In genomic region chr9:7828344-7828743, GRCh38 we compare ENCODE assay signal across 14 cellular contexts.
"Had no signal": no experiment of that assay in that cellular context is flagged by ENCODE, and none has a peak within 500 bp of the region (broad histone marks: within the 10 kb centered on the region; RNA-seq: fewer than 3 reads in every experiment).

No MANE protein-coding gene starts in this region.

- ATAC-seq: activated CD4-positive, alpha-beta T cell treated with anti-CD3 and anti-CD28 coated beads for 36 hours had no signal

- DNase-seq: activated CD4-positive, alpha-beta memory T cell treated with anti-CD3 and anti-CD28 coated beads, Interleukin-2, amount 10 ng/mL, durations not matched to agents 7 days and 5 days; activated CD4-positive, alpha-beta T cell treated with anti-CD3 and anti-CD28 coated beads for 36 hours; activated gamma-delta T cell; activated naive CD8-positive, alpha-beta T cell treated with anti-CD3 and anti-CD28 coated beads, Interleukin-2, amount 10 ng/mL, durations not matched to agents 7 days and 5 days; activated T-cell treated with anti-CD3 and anti-CD28 coated beads, Interleukin-2, amount 50 U/mL, for 48 hours; aorta; caudate nucleus; effector CD8-positive, alpha-beta T cell; kidney; stimulated activated CD4-positive, alpha-beta T cell treated with anti-CD3 and anti-CD28 coated beads, Interleukin-15, amount 100 ng/mL, for 24 hours; stimulated activated CD4-positive, alpha-beta T cell treated with anti-CD3 and anti-CD28 coated beads, Interleukin-4, amount 100 ng/mL, for 24 hours; stomach; T-helper 9 cell; uterus had no signal
